13 cellular contexts compared by ENCODE assay signal in the genomic region with DNA sequence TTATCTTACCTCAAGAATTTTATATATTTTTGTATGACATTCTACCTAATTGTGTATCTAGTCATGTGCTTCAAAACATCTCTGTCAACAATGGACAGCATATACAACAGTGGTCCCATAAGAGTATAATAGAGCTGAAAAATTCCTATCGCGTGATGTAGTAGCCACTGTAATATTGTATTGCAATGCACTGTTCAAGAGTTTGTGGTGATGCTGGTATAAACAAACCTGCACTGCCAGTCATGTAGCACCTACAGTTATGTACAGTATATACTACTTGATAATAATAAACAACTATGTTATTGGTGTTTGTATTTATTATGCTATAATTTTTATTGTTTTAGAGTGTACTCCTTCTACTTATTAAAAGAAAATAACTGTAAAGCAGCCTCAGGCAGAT.
DNase-seq lines count a peak whose midpoint lies in the region; ATAC-seq, FAIRE-seq and TF ChIP-seq lines count a peak whose summit lies in the region.
"Had no signal": no experiment of that assay in that cellular context is flagged by ENCODE, and none has a peak within 500 bp of the region (broad histone marks: within the 10 kb centered on the region; RNA-seq: fewer than 3 reads in every experiment).

No MANE protein-coding gene starts in this region.

- H3K4me3 ChIP-seq in adipocyte (ENCODE audit: low read length): no peak overlapping the region

- no peak for TF ChIP-seq POLR2A in GM12891 (IDR thresholded peaks at IDR 0.05; ENCODE audit: low read depth, low read length)

- H3K4me1 ChIP-seq in adipocyte (ENCODE audit: control insufficient read depth, insufficient read depth, low read length): peaks cover 22% of the 10 kb centered on the region

- H3K27me3 ChIP-seq in adipocyte (replicated peaks; ENCODE audit: control insufficient read depth, insufficient read depth, low read length): no peaks in the 10 kb centered on the region

- FAIRE-seq in GM12891 (lab: Jason Lieb, UNC): no peak

- ATAC-seq in HG02840 (IDR thresholded peaks at IDR 0.05; ENCODE audit: low FRiP score, unreplicated experiment) (no peak), GM19467 (IDR thresholded peaks at IDR 0.05; ENCODE audit: unreplicated experiment) (no peak)

- no peaks in the 10 kb centered on the region for H3K9me3 ChIP-seq in adipocyte (ENCODE audit: control insufficient read depth, low read length)
- H3K9me3 ChIP-seq: SK-N-SH had no signal

- DNase-seq in H4 (ENCODE audit: low spot score) (peak; percentile 55), adipocyte (ENCODE audit: low read depth) (peak; percentile 7), iris pigment epithelial cell (ENCODE audit: low read depth) (peak; percentile 73), NCI-H1436 treated with DMSO at 0.1 percent for 48 hours (lab: John Stamatoyannopoulos, UW) (no peak), GM12891 (ENCODE audit: insufficient read length, low spot score) (no peak)
- DNase-seq: CD4-positive, CD25-positive, alpha-beta regulatory T cell; KG1; NCI-H1048; NCI-H2081 treated with DMSO at 0.1 percent for 48 hours; NCI-H524 treated with DMSO at 0.1 percent for 48 hours; SK-N-SH had no signal

- H3K9ac ChIP-seq in adipocyte (ENCODE audit: low read length): no peak overlapping the region
- H3K9ac ChIP-seq: SK-N-SH had no signal

- H3K36me3 ChIP-seq in adipocyte (ENCODE audit: control insufficient read depth, insufficient read depth, low read length, severe bottlenecking): no peaks in the 10 kb centered on the region

TF ChIP-seq in GM12891, 5 proteins besides CTCF, POLR2A, EP300 and RAD21:
- TF ChIP-seq TAF1 (IDR thresholded peaks at IDR 0.05; ENCODE audit: low read depth, low read length) (no peak), POLR2AphosphoS5 (IDR thresholded peaks at IDR 0.05; ENCODE audit: low read depth, low read length) (no peak), POU2F2 (IDR thresholded peaks at IDR 0.05; ENCODE audit: low read depth, low read length) (no peak), PAX5 (IDR thresholded peaks at IDR 0.05; ENCODE audit: insufficient read depth, low read length, severe bottlenecking) (no peak), SPI1 (IDR thresholded peaks at IDR 0.05; ENCODE audit: low read depth, low read length) (no peak)

Comparison
In these comparisons a context has a peak if more than half of its experiments do, and no peak if none do; other contexts are left out.
1. DNase-seq: peak in H4 (single experiment), adipocyte (single experiment) and iris pigment epithelial cell (single experiment); none in NCI-H1436 treated with DMSO at 0.1 percent for 48 hours (single experiment) and GM12891 (single experiment).